In the genomic region with DNA sequence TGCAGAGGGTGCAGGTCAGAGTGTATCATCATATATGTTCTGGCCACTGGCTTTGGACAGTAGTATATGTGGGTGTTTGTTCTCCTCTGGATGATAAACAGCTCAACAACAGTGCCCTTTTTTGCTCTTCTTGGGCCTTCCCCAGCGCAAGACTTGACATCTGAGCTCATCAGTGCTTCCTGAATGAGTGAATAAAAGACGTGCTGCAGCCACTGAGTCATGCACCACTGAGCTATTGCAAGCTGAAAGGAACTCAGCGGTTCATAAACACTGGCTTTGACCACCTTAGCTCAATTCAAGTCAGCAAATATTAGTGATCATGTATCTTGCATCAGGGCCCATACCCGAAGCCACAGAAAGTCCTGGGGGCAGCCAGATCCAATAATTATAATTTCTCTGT, we compare ENCODE assay signal across 8 cellular contexts.
DNase-seq lines count a peak whose midpoint lies in the region; ATAC-seq and TF ChIP-seq lines count a peak whose summit lies in the region.

No MANE protein-coding gene starts in this region.

- TF ChIP-seq CTCF in choroid plexus epithelial cell (conservative IDR thresholded peaks at IDR 0.05; ENCODE audit: low read depth, low read length), result no peak
- no peak for TF ChIP-seq CTCF in WERI-Rb-1 (IDR thresholded peaks at IDR 0.05; ENCODE audit: low read depth, low read length)

- no peaks in the 10 kb centered on the region for H3K9me3 Mint-ChIP-seq in activated T-cell treated with anti-CD3 and anti-CD28 coated beads, Interleukin-2, amount 50 U/mL, for 4 hours
- H3K9me3 Mint-ChIP-seq in stimulated activated memory B cell treated with anti-CD40 and anti-IgM and Interleukin-4, amounts not matched to agents 10 μg/mL and 1 μg/mL and 100 μg/mL, for 72 hours, result no peaks in the 10 kb centered on the region

- H3K36me3 ChIP-seq in Karpas-422 (ENCODE audit: insufficient read depth, low read length) (no peaks in the 10 kb centered on the region), WERI-Rb-1 (no peaks in the 10 kb centered on the region)

- no peak for DNase-seq in activated T-cell treated with anti-CD3 and anti-CD28 coated beads, Interleukin-2, amount 50 U/mL, for 4 hours
- DNase-seq in activated T-cell treated with anti-CD3 and anti-CD28 coated beads, Interleukin-2, amount 50 U/mL, for 1 hour, result no peak
- DNase-seq in HPDE6-E6E7 (ENCODE audit: extremely low spot score) (peak; percentile 92), choroid plexus epithelial cell (ENCODE audit: low read depth) (peak; percentile 95), Karpas-422 (no peak), NCI-H1436 (lab: John Stamatoyannopoulos, UW) (no peak), WERI-Rb-1 (no peak)

- ATAC-seq in activated T-cell treated with anti-CD3 and anti-CD28 coated beads, Interleukin-2, amount 50 U/mL, for 4 hours, result peak; percentile 64 to 72
- peak; percentile 85 for ATAC-seq in stimulated activated memory B cell treated with anti-CD40 and anti-IgM and Interleukin-4, amounts not matched to agents 10 μg/mL and 1 μg/mL and 100 μg/mL, for 72 hours

- no peak overlapping the region for H3K9ac ChIP-seq in Karpas-422 (ENCODE audit: low read length)

- no peaks in the 10 kb centered on the region for H4K20me1 ChIP-seq in Karpas-422 (ENCODE audit: insufficient read depth, low read depth, low read length)

- no peak overlapping the region for H3K4me2 ChIP-seq in Karpas-422 (ENCODE audit: low read depth, low read length, poor library complexity, severe bottlenecking)

- H3K9me3 ChIP-seq in Karpas-422 (ENCODE audit: low read length) (no peaks in the 10 kb centered on the region), WERI-Rb-1 (ENCODE audit: severe bottlenecking) (no peaks in the 10 kb centered on the region)

- H3K36me3 Mint-ChIP-seq in activated T-cell treated with anti-CD3 and anti-CD28 coated beads, Interleukin-2, amount 50 U/mL, for 4 hours (ENCODE audit: insufficient read depth), result no peaks in the 10 kb centered on the region
- no peaks in the 10 kb centered on the region for H3K36me3 Mint-ChIP-seq in stimulated activated memory B cell treated with anti-CD40 and anti-IgM and Interleukin-4, amounts not matched to agents 10 μg/mL and 1 μg/mL and 100 μg/mL, for 72 hours

- H3K27ac Mint-ChIP-seq in stimulated activated memory B cell treated with anti-CD40 and anti-IgM and Interleukin-4, amounts not matched to agents 10 μg/mL and 1 μg/mL and 100 μg/mL, for 72 hours, result peak overlapping the region; percentile 67

- no peaks in the 10 kb centered on the region for H3K4me1 ChIP-seq in Karpas-422 (ENCODE audit: low read length)

- no peak overlapping the region for H3K4me3 Mint-ChIP-seq in activated T-cell treated with anti-CD3 and anti-CD28 coated beads, Interleukin-2, amount 50 U/mL, for 4 hours
- no peak overlapping the region for H3K4me3 Mint-ChIP-seq in stimulated activated memory B cell treated with anti-CD40 and anti-IgM and Interleukin-4, amounts not matched to agents 10 μg/mL and 1 μg/mL and 100 μg/mL, for 72 hours

- H3K79me2 ChIP-seq in Karpas-422 (ENCODE audit: low read length), result no peaks in the 10 kb centered on the region

- H3K4me1 Mint-ChIP-seq in activated T-cell treated with anti-CD3 and anti-CD28 coated beads, Interleukin-2, amount 50 U/mL, for 4 hours (ENCODE audit: low read depth), result peaks cover 7% of the 10 kb centered on the region
- peaks cover 24% of the 10 kb centered on the region for H3K4me1 Mint-ChIP-seq in stimulated activated memory B cell treated with anti-CD40 and anti-IgM and Interleukin-4, amounts not matched to agents 10 μg/mL and 1 μg/mL and 100 μg/mL, for 72 hours

- H3K27me3 ChIP-seq in Karpas-422 (ENCODE audit: low read length), result no peaks in the 10 kb centered on the region
- peaks cover 97% of the 10 kb centered on the region for H3K27me3 ChIP-seq in WERI-Rb-1 (ENCODE audit: insufficient read depth, low read depth, severe bottlenecking)

- H3K27ac ChIP-seq in Karpas-422 (ENCODE audit: low read length) (no peak overlapping the region), WERI-Rb-1 (no peak overlapping the region)

- peaks cover 24% of the 10 kb centered on the region for H3K27me3 Mint-ChIP-seq in activated T-cell treated with anti-CD3 and anti-CD28 coated beads, Interleukin-2, amount 50 U/mL, for 4 hours (ENCODE audit: low read depth)
- H3K27me3 Mint-ChIP-seq in stimulated activated memory B cell treated with anti-CD40 and anti-IgM and Interleukin-4, amounts not matched to agents 10 μg/mL and 1 μg/mL and 100 μg/mL, for 72 hours, result peaks cover 11% of the 10 kb centered on the region

- H3K4me3 ChIP-seq in choroid plexus epithelial cell (ENCODE audit: low read depth, low read length) (no peak overlapping the region), Karpas-422 (ENCODE audit: low read length) (no peak overlapping the region), WERI-Rb-1 (ENCODE audit: low read depth, low read length) (no peak overlapping the region)

- no peak overlapping the region for H2AFZ ChIP-seq in Karpas-422 (ENCODE audit: low read length)

- H3K9me2 ChIP-seq in Karpas-422 (replicated peaks; ENCODE audit: insufficient read depth, low read length), result no peaks in the 10 kb centered on the region

Comparison
In these comparisons a context has a peak if more than half of its experiments do, and no peak if none do; other contexts are left out.
1. DNase-seq: peak in HPDE6-E6E7 (single experiment) and choroid plexus epithelial cell (single experiment); none in activated T-cell treated with anti-CD3 and anti-CD28 coated beads, Interleukin-2, amount 50 U/mL, for 4 hours (single experiment), activated T-cell treated with anti-CD3 and anti-CD28 coated beads, Interleukin-2, amount 50 U/mL, for 1 hour (single experiment), Karpas-422 (single experiment), NCI-H1436 (single experiment) and WERI-Rb-1 (single experiment).